8 cellular contexts compared by ENCODE assay signal in the genomic region with DNA sequence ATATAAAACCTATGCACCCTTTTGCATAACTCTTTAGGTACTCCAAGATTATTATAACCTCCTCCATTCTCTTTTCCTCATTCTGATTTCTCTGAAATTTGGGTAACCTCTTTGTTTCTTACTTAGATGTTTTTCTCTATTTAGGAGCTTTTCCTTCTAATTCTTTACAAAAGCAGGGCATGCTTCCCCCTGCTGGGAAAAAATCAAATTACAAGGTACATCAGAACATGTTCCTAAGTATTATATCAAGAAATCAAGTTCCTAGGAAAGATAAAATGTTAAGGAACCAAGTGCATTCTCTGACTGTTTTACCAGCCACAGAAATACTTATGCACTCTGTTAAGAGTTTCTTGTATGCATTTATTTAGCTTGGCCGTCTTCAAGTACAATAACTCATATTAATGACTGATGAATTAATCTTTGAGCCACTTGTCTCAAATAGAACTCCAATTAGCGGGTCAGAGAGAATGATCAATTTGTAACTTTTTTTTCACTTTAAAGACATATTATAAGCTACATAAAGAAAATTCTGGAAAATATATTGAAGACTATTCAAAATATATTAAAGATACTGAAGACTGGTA. TPM values are rescaled to one million over a fixed set of nuclear protein-coding genes. Genes with fewer than 3 reads are reported as not detected.
DNase-seq lines count a peak whose midpoint lies in the region; ATAC-seq and TF ChIP-seq lines count a peak whose summit lies in the region.

No MANE protein-coding gene starts in this region.

- H3K9ac ChIP-seq in PC-3 (ENCODE audit: low read length) (no peak overlapping the region), smooth muscle cell (ENCODE audit: low read depth) (no peak overlapping the region)

- H3K27me3 Mint-ChIP-seq in activated CD8-positive, alpha-beta T cell treated with anti-CD3 and anti-CD28 coated beads for 36 hours, result peaks cover 13% of the 10 kb centered on the region
- peaks cover 14% of the 10 kb centered on the region for H3K27me3 Mint-ChIP-seq in activated CD8-positive, alpha-beta T cell treated with anti-CD3 and anti-CD28 coated beads, Interleukin-2, amount 10 ng/mL, durations not matched to agents 7 days and 5 days (ENCODE audit: low read depth)

- no peak overlapping the region for H3K4me3 Mint-ChIP-seq in activated CD8-positive, alpha-beta T cell treated with anti-CD3 and anti-CD28 coated beads for 36 hours
- no peak overlapping the region for H3K4me3 Mint-ChIP-seq in activated CD8-positive, alpha-beta T cell treated with anti-CD3 and anti-CD28 coated beads, Interleukin-2, amount 10 ng/mL, durations not matched to agents 7 days and 5 days

- no peaks in the 10 kb centered on the region for H3K4me1 Mint-ChIP-seq in activated CD8-positive, alpha-beta T cell treated with anti-CD3 and anti-CD28 coated beads for 36 hours (ENCODE audit: low read depth)
- H3K4me1 Mint-ChIP-seq in activated CD8-positive, alpha-beta T cell treated with anti-CD3 and anti-CD28 coated beads, Interleukin-2, amount 10 ng/mL, durations not matched to agents 7 days and 5 days (ENCODE audit: low read depth), result no peaks in the 10 kb centered on the region

- H3K4me1 ChIP-seq in PC-3 (ENCODE audit: insufficient read depth, low read length) (no peaks in the 10 kb centered on the region), smooth muscle cell (ENCODE audit: low read depth) (peaks cover 6% of the 10 kb centered on the region)

- H3K9me3 ChIP-seq in PC-3 (ENCODE audit: low read length), result no peaks in the 10 kb centered on the region
- H3K9me3 ChIP-seq in smooth muscle cell (replicated peaks; ENCODE audit: low read depth), result no peaks in the 10 kb centered on the region

- no peak for DNase-seq in activated CD8-positive, alpha-beta T cell treated with anti-CD3 and anti-CD28 coated beads for 36 hours
- no peak for DNase-seq in activated CD8-positive, alpha-beta T cell treated with anti-CD3 and anti-CD28 coated beads, Interleukin-2, amount 10 ng/mL, durations not matched to agents 7 days and 5 days
- DNase-seq in PC-3 (peak; percentile 57), fibroblast of the aortic adventitia (ENCODE audit: low read depth) (peak; percentile 6), smooth muscle cell (lab: John Stamatoyannopoulos, UW; ENCODE audit: unreplicated experiment) (no peak), activated gamma-delta T cell (lab: John Stamatoyannopoulos, UW) (no peak), DMS79 treated with DMSO at 0.1 percent for 48 hours (lab: John Stamatoyannopoulos, UW) (no peak)
- no peak for DNase-seq in activated CD4-positive, alpha-beta T cell treated with anti-CD3 and anti-CD28 coated beads, Interleukin-2, amount 50 U/mL, for 1 hour

- CTCF ChIA-PET in activated CD8-positive, alpha-beta T cell treated with anti-CD3 and anti-CD28 coated beads for 36 hours (lab: Charles Lee), result interaction anchor here (0.8 to 1.2 kb wide), 2 partner anchors 9 to 19 kb away, joined by 3 read pairs; no protein-coding TSS in a partner anchor
- CTCF ChIA-PET in activated CD8-positive, alpha-beta T cell treated with anti-CD3 and anti-CD28 coated beads, Interleukin-2, amount 10 ng/mL, durations not matched to agents 7 days and 5 days (lab: Charles Lee), result no interaction called here
- CTCF ChIA-PET in PC-3 (lab: Charles Lee), result interaction anchor here (0.5 kb wide), 1 partner anchor 189 kb away, joined by 4 read pairs; no protein-coding TSS in a partner anchor

- H3K27ac Mint-ChIP-seq in activated CD8-positive, alpha-beta T cell treated with anti-CD3 and anti-CD28 coated beads for 36 hours, result no peak overlapping the region
- no peak overlapping the region for H3K27ac Mint-ChIP-seq in activated CD8-positive, alpha-beta T cell treated with anti-CD3 and anti-CD28 coated beads, Interleukin-2, amount 10 ng/mL, durations not matched to agents 7 days and 5 days

- H3F3A ChIP-seq in PC-3 (ENCODE audit: low read length, unreplicated experiment), result no peaks in the 10 kb centered on the region
- no peaks in the 10 kb centered on the region for H3F3A ChIP-seq in smooth muscle cell (ENCODE audit: low read depth)

- H3K36me3 Mint-ChIP-seq in activated CD8-positive, alpha-beta T cell treated with anti-CD3 and anti-CD28 coated beads for 36 hours (ENCODE audit: low read depth), result no peaks in the 10 kb centered on the region
- H3K36me3 Mint-ChIP-seq in activated CD8-positive, alpha-beta T cell treated with anti-CD3 and anti-CD28 coated beads, Interleukin-2, amount 10 ng/mL, durations not matched to agents 7 days and 5 days (ENCODE audit: low read depth), result no peaks in the 10 kb centered on the region

- H3K4me2 ChIP-seq in PC-3 (ENCODE audit: low read length) (no peak overlapping the region), smooth muscle cell (no peak overlapping the region)

- H4K20me1 ChIP-seq in PC-3 (ENCODE audit: low read length) (no peaks in the 10 kb centered on the region), smooth muscle cell (ENCODE audit: low read depth) (no peaks in the 10 kb centered on the region)

- POLR2A ChIA-PET in activated CD8-positive, alpha-beta T cell treated with anti-CD3 and anti-CD28 coated beads for 36 hours (lab: Charles Lee), result no interaction called here
- POLR2A ChIA-PET in activated CD8-positive, alpha-beta T cell treated with anti-CD3 and anti-CD28 coated beads, Interleukin-2, amount 10 ng/mL, durations not matched to agents 7 days and 5 days (lab: Charles Lee), result no interaction called here
- POLR2A ChIA-PET in PC-3 (lab: Charles Lee; ENCODE audit: unreplicated experiment), result no interaction called here

- H3K79me2 ChIP-seq in PC-3 (ENCODE audit: low read length) (no peaks in the 10 kb centered on the region), smooth muscle cell (ENCODE audit: low read depth) (no peaks in the 10 kb centered on the region)

- intact Hi-C loops in activated CD8-positive, alpha-beta T cell treated with anti-CD3 and anti-CD28 coated beads for 36 hours (cut with micrococcal nuclease), result no loop called here
- intact Hi-C loops in PC-3 (cut with micrococcal nuclease), result loop anchor here (10.0 kb wide), 1 partner anchor 479 kb away; no protein-coding TSS in a partner anchor

- no TSS peak for BruUV-seq in PC-3 (replicated peaks; lab: Mats Ljungman, UMichigan)

- H3K27ac ChIP-seq in PC-3 (ENCODE audit: low read length) (no peak overlapping the region), smooth muscle cell (ENCODE audit: low read depth) (no peak overlapping the region)

- H3K27me3 ChIP-seq in PC-3 (ENCODE audit: low read length) (0 out of 2 replicates have a peak, but pooled peaks cover 5% of the 10 kb centered on the region), smooth muscle cell (ENCODE audit: low read depth) (peaks cover 40% of the 10 kb centered on the region)

- ATAC-seq in activated CD8-positive, alpha-beta T cell treated with anti-CD3 and anti-CD28 coated beads for 36 hours, result no peak
- ATAC-seq in activated CD8-positive, alpha-beta T cell treated with anti-CD3 and anti-CD28 coated beads, Interleukin-2, amount 10 ng/mL, durations not matched to agents 7 days and 5 days, result no peak
- ATAC-seq in PC-3, result no peak

- peak; percentile 45 for TF ChIP-seq CTCF in activated CD8-positive, alpha-beta T cell treated with anti-CD3 and anti-CD28 coated beads for 36 hours (IDR thresholded peaks at IDR 0.05)
- peak; percentile 59 for TF ChIP-seq CTCF in PC-3 (conservative IDR thresholded peaks at IDR 0.05; ENCODE audit: low read depth, low read length)
- TF ChIP-seq CTCF in fibroblast of the aortic adventitia (IDR thresholded peaks at IDR 0.05; ENCODE audit: insufficient read depth, low read length), result peak; percentile 30
- TF ChIP-seq CTCF in smooth muscle cell (IDR thresholded peaks at IDR 0.05; ENCODE audit: borderline replicate concordance, insufficient read depth, poor library complexity, severe bottlenecking), result peak; percentile 70

- H3K4me3 ChIP-seq in PC-3 (ENCODE audit: low read length) (no peak overlapping the region), fibroblast of the aortic adventitia (ENCODE audit: low read depth, low read length) (no peak overlapping the region), smooth muscle cell (peak overlapping the region; percentile 68)

- no peaks in the 10 kb centered on the region for H3K9me2 ChIP-seq in PC-3 (replicated peaks; ENCODE audit: low read length)

- no peak overlapping the region for H2AFZ ChIP-seq in PC-3 (ENCODE audit: low read length)
- no peak overlapping the region for H2AFZ ChIP-seq in smooth muscle cell (ENCODE audit: low read depth)

- no peaks in the 10 kb centered on the region for H3K36me3 ChIP-seq in PC-3 (ENCODE audit: low read depth, low read length)
- H3K36me3 ChIP-seq in smooth muscle cell (ENCODE audit: low read depth), result no peaks in the 10 kb centered on the region

- WGBS in smooth muscle cell (ENCODE audit: low lambda C conversion rate), result 62% methylated on average over 2 of the region's 2 CpGs

- peaks cover 2% of the 10 kb centered on the region for H3K9me3 Mint-ChIP-seq in activated CD8-positive, alpha-beta T cell treated with anti-CD3 and anti-CD28 coated beads for 36 hours
- no peaks in the 10 kb centered on the region for H3K9me3 Mint-ChIP-seq in activated CD8-positive, alpha-beta T cell treated with anti-CD3 and anti-CD28 coated beads, Interleukin-2, amount 10 ng/mL, durations not matched to agents 7 days and 5 days (ENCODE audit: insufficient read depth)

RNA-seq across cellular contexts. Expression of gene KHDRBS2, which starts 2.1 kb away (rescaled TPM):
- not detected for total RNA-seq in activated CD8-positive, alpha-beta T cell treated with anti-CD3 and anti-CD28 coated beads for 36 hours
- total RNA-seq in activated CD8-positive, alpha-beta T cell treated with anti-CD3 and anti-CD28 coated beads, Interleukin-2, amount 10 ng/mL, durations not matched to agents 7 days and 5 days, result not detected
- total RNA-seq in PC-3 (2014; rRNA removed) (not detected in 2 replicates), fibroblast of the aortic adventitia (ENCODE audit: low replicate concordance) (not detected in 2 replicates), smooth muscle cell (0.13 and 0.27 TPM in 2 replicates)
- polyA plus RNA-seq in smooth muscle cell, result 0.07 TPM in 1 of 2 replicates, not detected in the other

Comparison
In these comparisons a context has a peak if more than half of its experiments do, and no peak if none do; other contexts are left out.
1. DNase-seq: peak in PC-3 (single experiment) and fibroblast of the aortic adventitia (single experiment); none in activated CD8-positive, alpha-beta T cell treated with anti-CD3 and anti-CD28 coated beads for 36 hours (single experiment), activated CD8-positive, alpha-beta T cell treated with anti-CD3 and anti-CD28 coated beads, Interleukin-2, amount 10 ng/mL, durations not matched to agents 7 days and 5 days (single experiment), smooth muscle cell (single experiment), activated gamma-delta T cell (single experiment), DMS79 treated with DMSO at 0.1 percent for 48 hours (single experiment) and activated CD4-positive, alpha-beta T cell treated with anti-CD3 and anti-CD28 coated beads, Interleukin-2, amount 50 U/mL, for 1 hour (single experiment).
2. Peak in every context shown above with its lines, with median percentiles within 50 percentile points of each other: CTCF ChIP-seq.